14 cellular contexts compared by ENCODE assay signal in genomic region chr11:61037694-61038093, GRCh38.
DNase-seq lines count a peak whose midpoint lies in the region; ATAC-seq and TF ChIP-seq lines count a peak whose summit lies in the region.
"Had no signal": no experiment of that assay in that cellular context is flagged by ENCODE, and none has a peak within 500 bp of the region (broad histone marks: within the 10 kb centered on the region; RNA-seq: fewer than 3 reads in every experiment).

No MANE protein-coding gene starts in this region.

- H3K27me3 Mint-ChIP-seq in naive thymus-derived CD8-positive, alpha-beta T cell: no peaks in the 10 kb centered on the region

- intact Hi-C loops in PC-9 (cut with micrococcal nuclease; ENCODE audit: unreplicated experiment): no loop called here

- H3K27ac ChIP-seq in PC-9: no peak overlapping the region
- H3K27ac ChIP-seq: body of pancreas had no signal

- H3F3A ChIP-seq in PC-9 (ENCODE audit: insufficient read depth, low read depth): no peaks in the 10 kb centered on the region

- DNase-seq in Daoy (ENCODE audit: low read depth) (peak; percentile 32), MG63 (peak; percentile 66), anterior cingulate cortex (lab: John Stamatoyannopoulos, UW) (peak in 34 of 58 donors; percentile 5 to 72 (median 34)), PC-9 (no peak), AML-193 (lab: John Stamatoyannopoulos, UW) (no peak)
- no peak for DNase-seq in naive thymus-derived CD8-positive, alpha-beta T cell
- DNase-seq in activated effector memory CD4-positive, alpha-beta T cell treated with anti-CD3 and anti-CD28 coated beads, Interleukin-2, amount 50 U/mL, for 16 hours: no peak
- DNase-seq: HFFc6, kidney, NCI-H2171, nephron progenitor cell had no signal

- H3K9me3 ChIP-seq in MG63 (no peaks in the 10 kb centered on the region), PC-9 (ENCODE audit: insufficient read depth, low read depth) (no peaks in the 10 kb centered on the region)
- H3K9me3 ChIP-seq: body of pancreas had no signal

- BruUV-seq in PC-9 (replicated peaks; lab: Mats Ljungman, UMichigan): no TSS peak

- no peak overlapping the region for H3K4me2 ChIP-seq in PC-9

- H3K9me3 Mint-ChIP-seq in naive thymus-derived CD8-positive, alpha-beta T cell: no peaks in the 10 kb centered on the region
- H3K9me3 Mint-ChIP-seq: HFFc6, nephron progenitor cell had no signal

- no peaks in the 10 kb centered on the region for H3K4me1 ChIP-seq in PC-9 (replicated peaks; ENCODE audit: insufficient read depth)
- H3K4me1 ChIP-seq: body of pancreas had no signal

- H2AFZ ChIP-seq in PC-9: no peak overlapping the region

- H3K27me3 ChIP-seq in MG63: no peaks in the 10 kb centered on the region
- no peaks in the 10 kb centered on the region for H3K27me3 ChIP-seq in PC-9 (ENCODE audit: insufficient read depth, low read depth)
- H3K27me3 ChIP-seq: body of pancreas had no signal

- POLR2A ChIA-PET in naive thymus-derived CD8-positive, alpha-beta T cell (lab: Charles Lee): interaction anchor here (0.7 to 2.0 kb wide), 5 partner anchors 8 to 125 kb away, joined by 3 to 13 read pairs (median 4); no protein-coding TSS in a partner anchor
- POLR2A ChIA-PET in PC-9 (lab: Charles Lee; ENCODE audit: unreplicated experiment): no interaction called here

- H3K4me3 ChIP-seq in MG63 (no peak overlapping the region), PC-9 (no peak overlapping the region)
- H3K4me3 ChIP-seq: body of pancreas, K562 had no signal

- CTCF ChIA-PET in PC-9 (lab: Charles Lee): no interaction called here

- no peaks in the 10 kb centered on the region for H4K20me1 ChIP-seq in PC-9 (ENCODE audit: insufficient read depth)

- H3K27ac Mint-ChIP-seq in naive thymus-derived CD8-positive, alpha-beta T cell: peak overlapping the region in 7 of 10 donors; percentile 40 to 89 (median 69)
- H3K27ac Mint-ChIP-seq: HFFc6, nephron progenitor cell had no signal

- H3K79me2 ChIP-seq in PC-9 (ENCODE audit: low read depth): no peaks in the 10 kb centered on the region

- H3K4me3 Mint-ChIP-seq in naive thymus-derived CD8-positive, alpha-beta T cell: peak overlapping the region in 2 of 10 donors; percentile 27 to 65
- H3K4me3 Mint-ChIP-seq: HFFc6, nephron progenitor cell had no signal

- peaks cover 16 to 62% (median 48%) of the 10 kb centered on the region in 4 donors for H3K4me1 Mint-ChIP-seq in naive thymus-derived CD8-positive, alpha-beta T cell

- TF ChIP-seq CTCF in PC-9 (conservative IDR thresholded peaks at IDR 0.05): no peak

- H3K36me3 ChIP-seq in MG63: no peaks in the 10 kb centered on the region
- H3K36me3 ChIP-seq in PC-9 (ENCODE audit: low read depth): no peaks in the 10 kb centered on the region

- H3K36me3 Mint-ChIP-seq in naive thymus-derived CD8-positive, alpha-beta T cell: no peaks in the 10 kb centered on the region

- no peak for ATAC-seq in naive thymus-derived CD8-positive, alpha-beta T cell
- ATAC-seq in GM21528 (IDR thresholded peaks at IDR 0.05; ENCODE audit: low FRiP score, unreplicated experiment): no peak
- ATAC-seq: body of pancreas, K562 had no signal

- H3K9me2 ChIP-seq in PC-9 (ENCODE audit: insufficient read depth): no peaks in the 10 kb centered on the region

Comparison
In these comparisons a context has a peak if more than half of its experiments do, and no peak if none do; other contexts are left out.
1. DNase-seq: peak in Daoy (single experiment), MG63 (single experiment) and anterior cingulate cortex (34 of 58); none in naive thymus-derived CD8-positive, alpha-beta T cell (0 of 10), activated effector memory CD4-positive, alpha-beta T cell treated with anti-CD3 and anti-CD28 coated beads, Interleukin-2, amount 50 U/mL, for 16 hours (single experiment), PC-9 (0 of 2) and AML-193 (0 of 2).